In the genomic region with DNA sequence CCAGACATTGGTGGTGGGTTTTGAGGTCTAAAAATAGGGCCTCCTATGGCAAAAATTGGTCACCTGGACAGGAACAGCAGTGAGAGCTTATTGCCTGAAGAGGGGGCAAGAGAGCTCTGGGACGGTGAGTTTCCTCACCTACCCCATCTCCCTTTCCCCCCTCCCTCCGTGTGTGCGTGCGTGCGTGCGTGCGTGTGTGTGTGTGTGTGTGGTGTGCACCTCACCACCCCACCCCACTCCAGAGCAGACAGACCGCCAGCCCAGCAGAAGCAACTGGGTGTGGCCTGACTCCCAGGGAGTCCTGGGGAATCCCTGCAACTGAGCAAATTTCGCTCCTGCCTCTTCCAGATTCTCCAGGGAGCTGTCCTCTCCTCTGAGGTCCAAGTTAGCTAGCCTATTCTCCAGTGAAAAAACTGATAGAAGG, we compare ENCODE assay signal across 7 cellular contexts. TPM values are rescaled to one million over a fixed set of nuclear protein-coding genes. Genes with fewer than 3 reads are reported as not detected.
A peak's percentile ranks its signal among the peaks of the same experiment; 100 is the strongest.
DNase-seq lines count a peak whose midpoint lies in the region; ATAC-seq, FAIRE-seq and TF ChIP-seq lines count a peak whose summit lies in the region.

No MANE protein-coding gene starts in this region.

- peaks cover 18% of the 10 kb centered on the region for H3K79me2 ChIP-seq in PC-3 (ENCODE audit: low read length)

- TF ChIP-seq EP300 in tibial nerve (IDR thresholded peaks at IDR 0.05) = peak in 1 of 2 donors; percentile 65

- no peaks in the 10 kb centered on the region for H4K20me1 ChIP-seq in PC-3 (ENCODE audit: low read length)

- H3K27me3 ChIP-seq in PC-3 (ENCODE audit: low read length) (no peaks in the 10 kb centered on the region), tibial nerve (peaks cover 0 to 8% of the 10 kb centered on the region in 2 donors)

- H3K9me3 ChIP-seq in PC-3 (ENCODE audit: low read length) = no peaks in the 10 kb centered on the region
- no peaks in the 10 kb centered on the region for H3K9me3 ChIP-seq in tibial nerve

- peak; percentile 90 for FAIRE-seq in GM18507 (lab: Jason Lieb, UNC)

- WGBS in tibial nerve, 2 donors = 0 to 22% methylated on average over 2 to 8 of the region's 9 CpGs

- no peaks in the 10 kb centered on the region for H3K9me2 ChIP-seq in PC-3 (replicated peaks; ENCODE audit: low read length)

- POLR2A ChIA-PET in PC-3 (lab: Charles Lee; ENCODE audit: unreplicated experiment) = interaction anchor here (0.6 kb wide), 1 partner anchor 246 kb away, joined by 4 read pairs; no protein-coding TSS in a partner anchor

- H3K36me3 ChIP-seq in PC-3 (ENCODE audit: low read depth, low read length) (no peaks in the 10 kb centered on the region), tibial nerve (no peaks in the 10 kb centered on the region)

- DNase-seq in GM18507 (ENCODE audit: extremely low spot score, insufficient read length, low read depth) (no peak), HK-2 (ENCODE audit: unreplicated experiment) (peak; percentile 82), PC-3 (peak; percentile 84), fibroblast of peridontal ligament (ENCODE audit: extremely low read depth) (peak; percentile 13), omental fat pad (ENCODE audit: low spot score) (no peak), tibial nerve (ENCODE audit: low spot score in 2 of 2) (peak; percentile 65 to 67)
- peak; percentile 50 to 71 for DNase-seq in activated T-helper 1 cell treated with anti-CD3 and anti-CD28 coated beads, Interleukin-2, amount 50 U/mL, for 16 hours (ENCODE audit: low read depth in 1 of 2, low spot score in 1 of 2)

- H3K4me3 ChIP-seq in PC-3 (ENCODE audit: low read length) (0 out of 2 replicates have a peak overlapping the region, but pooled peaks have one; percentile 12), tibial nerve (no peak overlapping the region)

- H3K9ac ChIP-seq in PC-3 (ENCODE audit: low read length) = peak overlapping the region; percentile 44

- H3K27ac ChIP-seq in PC-3 (ENCODE audit: low read length) (peak overlapping the region; percentile 30; the same call in 1 of the 2 replicates), tibial nerve (peak overlapping the region; percentile 94 to 99 (median 96))

- H3F3A ChIP-seq in PC-3 (ENCODE audit: low read length, unreplicated experiment) = no peaks in the 10 kb centered on the region

- no TSS peak for BruUV-seq in PC-3 (replicated peaks; lab: Mats Ljungman, UMichigan)

- TF ChIP-seq POLR2A in tibial nerve (IDR thresholded peaks at IDR 0.05) = peak; percentile 10 to 24

- intact Hi-C loops in PC-3 (cut with micrococcal nuclease) = loop anchor here (1.0 to 5.0 kb wide), 3 partner anchors 45 to 219 kb away; a partner anchor contains a TSS

- H3K4me1 ChIP-seq in PC-3 (ENCODE audit: insufficient read depth, low read length) (peaks cover 28% of the 10 kb centered on the region), tibial nerve (peaks cover 0 to 26% (median 12%) of the 10 kb centered on the region in 4 donors)

- ATAC-seq in PC-3 (peak; percentile 39), omental fat pad (ENCODE audit: low FRiP score) (peak; percentile 74)

- H2AFZ ChIP-seq in PC-3 (ENCODE audit: low read length) = 0 out of 2 replicates have a peak overlapping the region, but pooled peaks have one; percentile 38

- H3K4me2 ChIP-seq in PC-3 (ENCODE audit: low read length) = peak overlapping the region; percentile 67

- TF ChIP-seq CTCF in PC-3 (conservative IDR thresholded peaks at IDR 0.05; ENCODE audit: low read depth, low read length) = peak; percentile 66
- peak in 1 of 3 donors; percentile 9 for TF ChIP-seq CTCF in omental fat pad (IDR thresholded peaks at IDR 0.05)
- TF ChIP-seq CTCF in tibial nerve (IDR thresholded peaks at IDR 0.05) = peak; percentile 41 to 80 (median 69)

- CTCF ChIA-PET in PC-3 (lab: Charles Lee) = interaction anchor here (0.6 to 2.1 kb wide), 10 partner anchors 19 to 353 kb away, joined by 3 to 27 read pairs (median 4); a partner anchor contains a TSS

RNA-seq across cellular contexts. Expression of a gene that starts 44.7 kb away (rescaled TPM):
- total RNA-seq in PC-3 (2014; rRNA removed) (57.0 and 70.8 TPM in 2 replicates), omental fat pad (10 to 100 TPM; 16.4 to 43.6 (median 24.8) TPM), tibial nerve (10 to 100 TPM; 19.0 to 33.3 (median 28.9) TPM)

Comparison
In these comparisons a context has a peak if more than half of its experiments do, and no peak if none do; other contexts are left out.
1. DNase-seq: peak in HK-2 (single experiment), PC-3 (single experiment), activated T-helper 1 cell treated with anti-CD3 and anti-CD28 coated beads, Interleukin-2, amount 50 U/mL, for 16 hours (2 of 2), fibroblast of peridontal ligament (single experiment) and tibial nerve (2 of 2); none in GM18507 (single experiment) and omental fat pad (single experiment).